Comparison of ENCODE assay signal across 1 cellular context in genomic region chr11:61841636-61842332, GRCh38.
TF ChIP-seq lines count a peak whose summit lies in the region.

No MANE protein-coding gene starts in this region.

TF ChIP-seq in K562, 482 proteins besides CTCF, POLR2A, EP300 and RAD21 (continued from another document and continues in another):
- TF ChIP-seq ZNF407 (IDR thresholded peaks at IDR 0.05; ENCODE audit: low read depth) (peak; percentile 76), ZNF316 (IDR thresholded peaks at IDR 0.05) (peak; percentile 75), HMG20B (CRISPR knock-in tag; IDR thresholded peaks at IDR 0.05) (0 out of 2 replicates have a peak, but pooled peaks have one; percentile 35), THRA (IDR thresholded peaks at IDR 0.05) (no peak), GTF2F1 (IDR thresholded peaks at IDR 0.05; ENCODE audit: low read depth, low read length) (no peak), CHD1 (IDR thresholded peaks at IDR 0.05; ENCODE audit: low read length) (no peak), MBD2 (IDR thresholded peaks at IDR 0.05; ENCODE audit: borderline replicate concordance, low read depth) (peak; percentile 80; the same call in 1 of the 2 replicates), KHSRP (IDR thresholded peaks at IDR 0.05) (no peak), MEF2D (tag; conservative IDR thresholded peaks at IDR 0.05; ENCODE audit: low read depth) (peak; percentile 38; the same call in 1 of the 2 replicates), BCLAF1 (IDR thresholded peaks at IDR 0.05; ENCODE audit: borderline replicate concordance in 1 of 2, control insufficient read depth in 1 of 2, low read depth in 2 of 2, low read length in 1 of 2) (peak in 1 of 2 experiments; percentile 59; a peak in 1 of 4 replicates), PHF21A (IDR thresholded peaks at IDR 0.05; ENCODE audit: borderline replicate concordance, low read depth) (0 out of 2 replicates have a peak, but pooled peaks have one; percentile 5), ZNF134 (CRISPR knock-in tag; conservative IDR thresholded peaks at IDR 0.05) (0 out of 2 replicates have a peak, but pooled peaks have one; percentile 35), NCOA1 (IDR thresholded peaks at IDR 0.05; ENCODE audit: low read depth) (peak; percentile 83; the same call in 1 of the 2 replicates), HLTF (IDR thresholded peaks at IDR 0.05) (peak; percentile 89), BRF2 (IDR thresholded peaks at IDR 0.05; ENCODE audit: borderline replicate concordance, insufficient read depth, insufficient read length) (no peak), DIDO1 (tag; IDR thresholded peaks at IDR 0.05; ENCODE audit: low read depth) (no peak), ZFP36 (IDR thresholded peaks at IDR 0.05; ENCODE audit: low read depth, low read length, partially characterized antibody) (no peak), BRD9 (IDR thresholded peaks at IDR 0.05; ENCODE audit: low read depth, partially characterized antibody) (peak; percentile 95), REST (CRISPR knock-in tag; IDR thresholded peaks at IDR 0.05; ENCODE audit: low read depth) (no peak), PML (IDR thresholded peaks at IDR 0.05; ENCODE audit: low read length) (peak; percentile 80), ETS1 (conservative IDR thresholded peaks at IDR 0.05; ENCODE audit: control insufficient read depth, low read depth, low read length) (no peak), SNRNP70 (optimal IDR thresholded peaks at IDR 0.05; ENCODE audit: low read depth, low read length) (no peak), ZBTB7A (IDR thresholded peaks at IDR 0.05; ENCODE audit: borderline replicate concordance, control insufficient read depth, low read depth, low read length) (no peak), ZSCAN32 (CRISPR knock-in tag; IDR thresholded peaks at IDR 0.05) (no peak), NFIX (CRISPR knock-in tag; IDR thresholded peaks at IDR 0.05; ENCODE audit: low read depth) (no peak), ZNF174 (CRISPR knock-in tag; IDR thresholded peaks at IDR 0.05) (0 out of 2 replicates have a peak, but pooled peaks have one; percentile 72), CBFA2T3 (IDR thresholded peaks at IDR 0.05) (peak; percentile 97), SMAD2 (IDR thresholded peaks at IDR 0.05; ENCODE audit: low read depth, low read length) (no peak)
- TF ChIP-seq, protein P1, sequence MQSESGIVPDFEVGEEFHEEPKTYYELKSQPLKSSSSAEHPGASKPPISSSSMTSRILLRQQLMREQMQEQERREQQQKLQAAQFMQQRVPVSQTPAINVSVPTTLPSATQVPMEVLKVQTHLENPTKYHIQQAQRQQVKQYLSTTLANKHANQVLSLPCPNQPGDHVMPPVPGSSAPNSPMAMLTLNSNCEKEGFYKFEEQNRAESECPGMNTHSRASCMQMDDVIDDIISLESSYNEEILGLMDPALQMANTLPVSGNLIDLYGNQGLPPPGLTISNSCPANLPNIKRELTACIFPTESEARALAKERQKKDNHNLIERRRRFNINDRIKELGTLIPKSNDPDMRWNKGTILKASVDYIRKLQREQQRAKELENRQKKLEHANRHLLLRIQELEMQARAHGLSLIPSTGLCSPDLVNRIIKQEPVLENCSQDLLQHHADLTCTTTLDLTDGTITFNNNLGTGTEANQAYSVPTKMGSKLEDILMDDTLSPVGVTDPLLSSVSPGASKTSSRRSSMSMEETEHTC (IDR thresholded peaks at IDR 0.05) = no peak
- TF ChIP-seq, protein P2, sequence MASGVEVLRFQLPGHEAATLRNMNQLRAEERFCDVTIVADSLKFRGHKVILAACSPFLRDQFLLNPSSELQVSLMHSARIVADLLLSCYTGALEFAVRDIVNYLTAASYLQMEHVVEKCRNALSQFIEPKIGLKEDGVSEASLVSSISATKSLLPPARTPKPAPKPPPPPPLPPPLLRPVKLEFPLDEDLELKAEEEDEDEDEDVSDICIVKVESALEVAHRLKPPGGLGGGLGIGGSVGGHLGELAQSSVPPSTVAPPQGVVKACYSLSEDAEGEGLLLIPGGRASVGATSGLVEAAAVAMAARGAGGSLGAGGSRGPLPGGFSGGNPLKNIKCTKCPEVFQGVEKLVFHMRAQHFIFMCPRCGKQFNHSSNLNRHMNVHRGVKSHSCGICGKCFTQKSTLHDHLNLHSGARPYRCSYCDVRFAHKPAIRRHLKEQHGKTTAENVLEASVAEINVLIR (CRISPR knock-in tag; IDR thresholded peaks at IDR 0.05) = 0 out of 2 replicates have a peak, but pooled peaks have one; percentile 18
- TF ChIP-seq, protein P3, sequence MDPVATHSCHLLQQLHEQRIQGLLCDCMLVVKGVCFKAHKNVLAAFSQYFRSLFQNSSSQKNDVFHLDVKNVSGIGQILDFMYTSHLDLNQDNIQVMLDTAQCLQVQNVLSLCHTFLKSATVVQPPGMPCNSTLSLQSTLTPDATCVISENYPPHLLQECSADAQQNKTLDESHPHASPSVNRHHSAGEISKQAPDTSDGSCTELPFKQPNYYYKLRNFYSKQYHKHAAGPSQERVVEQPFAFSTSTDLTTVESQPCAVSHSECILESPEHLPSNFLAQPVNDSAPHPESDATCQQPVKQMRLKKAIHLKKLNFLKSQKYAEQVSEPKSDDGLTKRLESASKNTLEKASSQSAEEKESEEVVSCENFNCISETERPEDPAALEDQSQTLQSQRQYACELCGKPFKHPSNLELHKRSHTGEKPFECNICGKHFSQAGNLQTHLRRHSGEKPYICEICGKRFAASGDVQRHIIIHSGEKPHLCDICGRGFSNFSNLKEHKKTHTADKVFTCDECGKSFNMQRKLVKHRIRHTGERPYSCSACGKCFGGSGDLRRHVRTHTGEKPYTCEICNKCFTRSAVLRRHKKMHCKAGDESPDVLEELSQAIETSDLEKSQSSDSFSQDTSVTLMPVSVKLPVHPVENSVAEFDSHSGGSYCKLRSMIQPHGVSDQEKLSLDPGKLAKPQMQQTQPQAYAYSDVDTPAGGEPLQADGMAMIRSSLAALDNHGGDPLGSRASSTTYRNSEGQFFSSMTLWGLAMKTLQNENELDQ (CRISPR knock-in tag; IDR thresholded peaks at IDR 0.05; ENCODE audit: borderline replicate concordance) = no peak
